In the genomic region with DNA sequence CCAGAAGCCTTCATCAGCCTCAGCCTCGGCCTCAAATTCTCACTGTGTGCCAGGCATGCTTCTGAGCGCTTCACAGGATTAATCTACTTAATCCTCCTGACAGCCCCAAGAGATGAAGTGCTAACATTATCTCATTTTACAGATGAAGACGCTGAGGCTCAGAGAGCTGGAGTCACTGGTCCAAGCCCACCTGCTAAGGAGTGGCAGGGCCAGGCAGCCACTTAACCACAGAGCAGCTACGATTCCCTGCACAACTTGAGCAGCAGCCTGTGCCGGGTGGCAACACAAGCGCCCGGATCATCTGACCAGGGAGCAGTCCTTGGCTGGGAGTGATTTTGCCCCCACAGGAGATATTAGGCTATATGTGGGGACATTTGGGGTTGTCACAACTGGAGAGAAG, we compare ENCODE assay signal across 14 cellular contexts.
A peak's percentile ranks its signal among the peaks of the same experiment; 100 is the strongest.
DNase-seq lines count a peak whose midpoint lies in the region; ATAC-seq, FAIRE-seq and TF ChIP-seq lines count a peak whose summit lies in the region.
"Had no signal": no experiment of that assay in that cellular context is flagged by ENCODE, and none has a peak within 500 bp of the region (broad histone marks: within the 10 kb centered on the region; RNA-seq: fewer than 3 reads in every experiment).

No MANE protein-coding gene starts in this region.

- H3K4me1 ChIP-seq in Peyer's patch, result peaks cover 0 to 29% (median 8%) of the 10 kb centered on the region in 4 donors
- peaks cover 3 to 13% (median 5%) of the 10 kb centered on the region in 4 experiments; a peak in 6 of 7 replicates for H3K4me1 ChIP-seq in H1 (replicated peaks in 1 of 4; ENCODE audit: control insufficient read depth in 3 of 4, insufficient read depth in 4 of 4, low read length in 3 of 4)
- peaks cover 5 to 6% of the 10 kb centered on the region in 2 donors for H3K4me1 ChIP-seq in muscle layer of duodenum (ENCODE audit: control insufficient read depth in 1 of 2, insufficient read depth in 2 of 2, low read length in 2 of 2)
- peaks cover 45 to 63% of the 10 kb centered on the region in 2 donors for H3K4me1 ChIP-seq in thyroid gland

- no peak overlapping the region for H3K18ac ChIP-seq in H1 (ENCODE audit: extremely low read depth, low read length)

- H2BK20ac ChIP-seq in H1 (ENCODE audit: low read length), result no peak overlapping the region

- no peak overlapping the region for H3K14ac ChIP-seq in H1 (ENCODE audit: insufficient read length)

- TF ChIP-seq RAD21 in H1 (IDR thresholded peaks at IDR 0.05 in 1 of 2, conservative IDR thresholded peaks at IDR 0.05 in 1 of 2; ENCODE audit: low read depth in 2 of 2, low read length in 2 of 2), result no peak

- H2BK12ac ChIP-seq in H1 (ENCODE audit: low read depth, low read length), result peak overlapping the region; percentile 75; the same call in 1 of the 2 replicates

- no peak for TF ChIP-seq EP300 in H1 (IDR thresholded peaks at IDR 0.05; ENCODE audit: borderline replicate concordance in 1 of 2, low read depth in 2 of 2, low read length in 2 of 2)

- TF ChIP-seq POLR2A in Peyer's patch (IDR thresholded peaks at IDR 0.05) (no peak), H1 (IDR thresholded peaks at IDR 0.05; ENCODE audit: control extremely low read depth in 1 of 2, low read depth in 2 of 2, low read length in 2 of 2) (no peak), thyroid gland (IDR thresholded peaks at IDR 0.05) (peak in 1 of 2 donors; percentile 64)

- H3K9me3 ChIP-seq in Peyer's patch (peaks cover 0 to 5% (median 0%) of the 10 kb centered on the region in 4 donors), H1 (ENCODE audit: insufficient read depth in 2 of 2, low read depth in 1 of 2, low read length in 1 of 2) (peaks cover 6 to 7% of the 10 kb centered on the region in 2 experiments; a peak in 3 of 4 replicates), muscle layer of duodenum (ENCODE audit: control insufficient read depth in 1 of 2, low read length in 2 of 2) (no peaks in the 10 kb centered on the region), thyroid gland (no peaks in the 10 kb centered on the region)

- no peak for TF ChIP-seq CTCF in Peyer's patch (IDR thresholded peaks at IDR 0.05)
- no peak for TF ChIP-seq CTCF in H1 (IDR thresholded peaks at IDR 0.05; ENCODE audit: control extremely low read depth in 1 of 3, insufficient read depth in 1 of 3, low read depth in 1 of 3, low read length in 3 of 3)
- no peak for TF ChIP-seq CTCF in thyroid gland (IDR thresholded peaks at IDR 0.05)

- H3K79me2 ChIP-seq in H1 (ENCODE audit: control insufficient read depth in 1 of 2, insufficient read depth in 2 of 2, low read length in 2 of 2), result no peaks in the 10 kb centered on the region

- no peak overlapping the region for H3K4me2 ChIP-seq in H1 (ENCODE audit: insufficient read depth in 1 of 2, low read depth in 2 of 2, low read length in 2 of 2)

- no peak overlapping the region for H2BK15ac ChIP-seq in H1 (ENCODE audit: low read length)

- H4K91ac ChIP-seq in H1 (replicated peaks; ENCODE audit: insufficient read length, low read length), result no peak overlapping the region

- H4K8ac ChIP-seq in H1 (ENCODE audit: extremely low read depth, insufficient read depth, low read length), result peak overlapping the region; percentile 16; the same call in 1 of the 2 replicates

- H3K27ac ChIP-seq in Peyer's patch, result peak overlapping the region; percentile 73 to 97 (median 94)
- H3K27ac ChIP-seq in H1 (ENCODE audit: low read depth, low read length), result no peak overlapping the region
- H3K27ac ChIP-seq in muscle layer of duodenum (ENCODE audit: low read length), result peak overlapping the region; percentile 94
- H3K27ac ChIP-seq in thyroid gland, result peak overlapping the region; percentile 100
- H3K27ac ChIP-seq: SK-N-MC had no signal

- H3K4me3 ChIP-seq in Peyer's patch (no peak overlapping the region), H1 (ENCODE audit: extremely low read depth in 1 of 4, insufficient read depth in 2 of 4, low read depth in 3 of 4, low read length in 4 of 4) (no peak overlapping the region), muscle layer of duodenum (ENCODE audit: low read depth in 1 of 2, low read length in 2 of 2) (no peak overlapping the region), thyroid gland (replicated peaks in 1 of 3) (no peak overlapping the region)
- H3K4me3 ChIP-seq: MG63, SK-N-MC had no signal

- POLR2A ChIA-PET in H1 (lab: Charles Lee; ENCODE audit: partially characterized antibody), result no interaction called here

- H3K79me1 ChIP-seq in H1 (ENCODE audit: low read depth, low read length), result no peaks in the 10 kb centered on the region

- H2BK5ac ChIP-seq in H1 (ENCODE audit: low read depth, low read length), result no peak overlapping the region

- no peak overlapping the region for H3K9ac ChIP-seq in H1 (replicated peaks in 1 of 4; ENCODE audit: extremely low read depth in 1 of 4, low read depth in 3 of 4, low read length in 3 of 4)

- CTCF ChIA-PET in H1 (lab: Charles Lee; ENCODE audit: partially characterized antibody), result interaction anchor here (1.0 kb wide), 1 partner anchor 135 kb away, joined by 4 read pairs; no protein-coding TSS in a partner anchor

- H2AFZ ChIP-seq in H1 (ENCODE audit: low read length), result no peak overlapping the region

- H3K36me3 ChIP-seq in Peyer's patch, result no peaks in the 10 kb centered on the region
- H3K36me3 ChIP-seq in H1 (ENCODE audit: control insufficient read depth in 2 of 4, insufficient read depth in 4 of 4, low read length in 3 of 4), result no peaks in the 10 kb centered on the region
- H3K36me3 ChIP-seq in muscle layer of duodenum (ENCODE audit: control insufficient read depth in 1 of 2, insufficient read depth in 2 of 2, low read length in 2 of 2), result peaks cover 0 to 6% of the 10 kb centered on the region in 2 donors
- H3K36me3 ChIP-seq in thyroid gland, result no peaks in the 10 kb centered on the region
- H3K36me3 ChIP-seq: MG63 had no signal

- no peak for FAIRE-seq in H1 (lab: Jason Lieb, UNC)
- FAIRE-seq: endometrium, TTC549 had no signal

- intact Hi-C loops in thyroid gland (cut with DNase I), result no loop called here

- no peak overlapping the region for H4K5ac ChIP-seq in H1 (ENCODE audit: insufficient read length, low read depth, low read length)

- no peaks in the 10 kb centered on the region for H3K23me2 ChIP-seq in H1 (ENCODE audit: low read depth, low read length)

- ATAC-seq in GM19467 (IDR thresholded peaks at IDR 0.05; ENCODE audit: unreplicated experiment), result no peak

- H3K23ac ChIP-seq in H1 (ENCODE audit: insufficient read length), result no peak overlapping the region

- H3K27me3 ChIP-seq in Peyer's patch (no peaks in the 10 kb centered on the region), H1 (replicated peaks in 1 of 4; ENCODE audit: control insufficient read depth in 3 of 4, extremely low read depth in 1 of 4, insufficient read depth in 3 of 4, low read length in 3 of 4) (no peaks in the 10 kb centered on the region; a peak in 1 of 7 replicates), muscle layer of duodenum (ENCODE audit: low read depth, low read length) (no peaks in the 10 kb centered on the region), thyroid gland (no peaks in the 10 kb centered on the region)
- H3K27me3 ChIP-seq: MG63 had no signal

- DNase-seq in Peyer's patch (no peak), H1 (ENCODE audit: low read depth in 1 of 2, low spot score in 2 of 2) (no peak), thyroid gland (peak; percentile 92), NCI-H774 (lab: John Stamatoyannopoulos, UW) (no peak)
- DNase-seq in effector CD8-positive, alpha-beta T cell (lab: John Stamatoyannopoulos, UW), result no peak
- no peak for DNase-seq in activated naive CD4-positive, alpha-beta T cell treated with anti-CD3 and anti-CD28 coated beads, Interleukin-2, amount 50 U/mL, for 16 hours
- DNase-seq: activated CD4-positive, alpha-beta memory T cell treated with anti-CD3 and anti-CD28 coated beads, Interleukin-2, amount 10 ng/mL, durations not matched to agents 7 days and 5 days; MG63; NCI-H2107 had no signal

- no peak overlapping the region for H2BK120ac ChIP-seq in H1 (replicated peaks; ENCODE audit: low read depth, low read length)

- no peak overlapping the region for H3K56ac ChIP-seq in H1 (replicated peaks; ENCODE audit: insufficient read length, low read depth, low read length)

- no peaks in the 10 kb centered on the region for H4K20me1 ChIP-seq in H1 (replicated peaks in 1 of 2; ENCODE audit: control insufficient read depth in 1 of 2, insufficient read depth in 2 of 2, low read length in 2 of 2)

- no peak overlapping the region for H2AK5ac ChIP-seq in H1 (ENCODE audit: low read depth, low read length)

- H3K4ac ChIP-seq in H1 (replicated peaks; ENCODE audit: insufficient read length, low read depth, low read length), result no peak overlapping the region

- 89% methylated on average over 7 of the region's 7 CpGs; no CpG with 5 or more reads in 1 of the 2 experiments for WGBS in H1 (ENCODE audit: extremely low coverage in 1 of 2, insufficient coverage in 1 of 2, insufficient read length in 1 of 2, insufficient replicate concordance in 2 of 2, low coverage in 1 of 2, low lambda C conversion rate in 2 of 2, missing lambda C conversion rate in 1 of 2), 2 experiments
- 60 to 73% methylated on average over 3 to 7 of the region's 7 CpGs for WGBS in thyroid gland, 2 donors

TF ChIP-seq in H1, 55 proteins besides CTCF, POLR2A, EP300 and RAD21:
- TF ChIP-seq HDAC2 (IDR thresholded peaks at IDR 0.05; ENCODE audit: borderline replicate concordance in 1 of 2, low read depth in 2 of 2, low read length in 2 of 2) (no peak), KDM1A (IDR thresholded peaks at IDR 0.05; ENCODE audit: borderline replicate concordance, low read length) (no peak), HDAC6 (IDR thresholded peaks at IDR 0.05; ENCODE audit: low read depth, low read length) (no peak), SIRT6 (IDR thresholded peaks at IDR 0.05; ENCODE audit: low read length) (no peak), EGR1 (IDR thresholded peaks at IDR 0.05; ENCODE audit: borderline replicate concordance, low read depth, low read length) (no peak), TCF12 (IDR thresholded peaks at IDR 0.05; ENCODE audit: low read depth, low read length) (no peak), NANOG (IDR thresholded peaks at IDR 0.05; ENCODE audit: insufficient read depth, low read depth, low read length, poor library complexity, severe bottlenecking) (no peak), GTF2F1 (IDR thresholded peaks at IDR 0.05; ENCODE audit: borderline replicate concordance, low read depth, low read length) (no peak)
TF ChIP-seq in H1: peak in this region for 0.

Comparison
In these comparisons a context has a peak if more than half of its experiments do, and no peak if none do; other contexts are left out.
1. DNase-seq: peak in thyroid gland (2 of 2); none in Peyer's patch (0 of 3), H1 (0 of 2), effector CD8-positive, alpha-beta T cell (single experiment), NCI-H774 (single experiment) and activated naive CD4-positive, alpha-beta T cell treated with anti-CD3 and anti-CD28 coated beads, Interleukin-2, amount 50 U/mL, for 16 hours (single experiment).